ENCODE assay signal across 19 cellular contexts in the genomic region with DNA sequence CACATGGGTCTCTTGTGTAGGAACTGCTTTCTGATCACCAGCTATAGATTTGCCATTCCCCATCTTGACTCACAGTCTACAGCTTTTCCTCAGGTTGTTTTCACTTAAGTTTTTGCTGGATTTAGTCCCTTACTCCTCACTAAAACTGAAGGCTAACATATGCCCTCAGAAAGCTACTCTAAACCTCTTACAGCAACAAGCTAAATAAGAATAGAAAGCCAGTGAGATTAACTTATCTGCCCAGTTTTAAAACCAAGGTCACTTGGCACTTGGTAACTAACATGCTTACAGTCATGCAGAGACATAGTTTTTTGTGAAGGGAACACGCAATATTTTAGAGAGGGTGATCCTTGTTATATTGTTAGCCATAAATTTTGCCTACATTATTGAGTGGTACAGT. TPM values are rescaled to one million over a fixed set of nuclear protein-coding genes. Genes with fewer than 3 reads are reported as not detected.
DNase-seq lines count a peak whose midpoint lies in the region; ATAC-seq, FAIRE-seq and TF ChIP-seq lines count a peak whose summit lies in the region.
"Had no signal": no experiment of that assay in that cellular context is flagged by ENCODE, and none has a peak within 500 bp of the region (broad histone marks: within the 10 kb centered on the region; RNA-seq: fewer than 3 reads in every experiment).

A gene with protein sequence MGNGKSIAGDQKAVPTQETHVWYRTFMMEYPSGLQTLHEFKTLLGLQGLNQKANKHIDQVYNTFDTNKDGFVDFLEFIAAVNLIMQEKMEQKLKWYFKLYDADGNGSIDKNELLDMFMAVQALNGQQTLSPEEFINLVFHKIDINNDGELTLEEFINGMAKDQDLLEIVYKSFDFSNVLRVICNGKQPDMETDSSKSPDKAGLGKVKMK (minus strand): TSS at position 180 of the 400 bp plus-strand sequence. CDS start 117 bp downstream, at position 63.

- no peak within 1 kb of the TSS for H4K91ac ChIP-seq in H1 (replicated peaks; ENCODE audit: insufficient read length, low read length)
- H4K91ac ChIP-seq in neuronal stem cell (ENCODE audit: low read depth, low read length, poor library complexity), result no peak within 1 kb of the TSS

- no peak within 1 kb of the TSS for H3K4me3 Mint-ChIP-seq in neural progenitor cell
- H3K4me3 Mint-ChIP-seq: CD14-positive monocyte; CD8-positive, alpha-beta T cell had no signal

- H4K5ac ChIP-seq in H1 (ENCODE audit: insufficient read length, low read depth, low read length), result no peak within 1 kb of the TSS

- no peaks in the 10 kb centered on the region for H3K23me2 ChIP-seq in H1 (ENCODE audit: low read depth, low read length)

- no peak within 1 kb of the TSS for H3K27ac Mint-ChIP-seq in neural progenitor cell
- H3K27ac Mint-ChIP-seq: CD8-positive, alpha-beta T cell had no signal

- ATAC-seq in SK-N-SH treated with all-trans-retinoic acid at 6 μM for 48 hours (no peak; the same call in 2 of the 3 replicates), RWPE2 (ENCODE audit: low read depth) (peak; percentile 44; the same call in 1 of the 3 replicates), HG03521 (IDR thresholded peaks at IDR 0.05; ENCODE audit: unreplicated experiment) (no peak)
- ATAC-seq: CD8-positive, alpha-beta T cell had no signal

- H3K36me3 ChIP-seq in SK-N-SH (replicated peaks in 1 of 2; ENCODE audit: control insufficient read depth in 1 of 2, insufficient read depth in 2 of 2, low read length in 1 of 2) (no peaks in the 10 kb centered on the region), RWPE2 (ENCODE audit: low read depth) (no peaks in the 10 kb centered on the region), H1 (ENCODE audit: control insufficient read depth in 2 of 4, insufficient read depth in 4 of 4, low read length in 3 of 4) (no peaks in the 10 kb centered on the region), neural progenitor cell (no peaks in the 10 kb centered on the region), neuronal stem cell (replicated peaks in 1 of 2; ENCODE audit: control insufficient read depth in 2 of 2, insufficient read depth in 2 of 2, low read length in 2 of 2) (no peaks in the 10 kb centered on the region)

- H4K20me1 ChIP-seq in SK-N-SH (ENCODE audit: insufficient read depth) (no peaks in the 10 kb centered on the region), H1 (replicated peaks in 1 of 2; ENCODE audit: control insufficient read depth in 1 of 2, insufficient read depth in 2 of 2, low read length in 2 of 2) (no peaks in the 10 kb centered on the region), neural progenitor cell (ENCODE audit: low read depth) (no peaks in the 10 kb centered on the region)

- no peaks in the 10 kb centered on the region for H3K27me3 Mint-ChIP-seq in neural progenitor cell (ENCODE audit: insufficient read depth, low read depth)

- H3K27me3 ChIP-seq in SK-N-SH (ENCODE audit: insufficient read depth), result no peaks in the 10 kb centered on the region
- no peaks in the 10 kb centered on the region for H3K27me3 ChIP-seq in RWPE2 (ENCODE audit: insufficient read depth, poor library complexity, severe bottlenecking)
- H3K27me3 ChIP-seq in H1 (replicated peaks in 1 of 4; ENCODE audit: control insufficient read depth in 3 of 4, extremely low read depth in 1 of 4, insufficient read depth in 3 of 4, low read length in 3 of 4), result no peaks in the 10 kb centered on the region
- H3K27me3 ChIP-seq in neural progenitor cell, result no peaks in the 10 kb centered on the region
- H3K27me3 ChIP-seq in neuronal stem cell (ENCODE audit: control insufficient read depth in 3 of 3, insufficient read depth in 3 of 3, low read depth in 1 of 3, low read length in 3 of 3), result no peaks in the 10 kb centered on the region

- no peaks in the 10 kb centered on the region for H3K9me2 ChIP-seq in SK-N-SH

- no peak within 1 kb of the TSS for H3K18ac ChIP-seq in H1 (ENCODE audit: extremely low read depth, low read length)
- H3K18ac ChIP-seq in neuronal stem cell (ENCODE audit: low read length), result no peak within 1 kb of the TSS

- CTCF ChIA-PET in SK-N-SH (lab: Yijun Ruan, JAX) (interaction anchor here (1.4 kb wide), 1 partner anchor 70 kb away, joined by 5 read pairs; no protein-coding TSS in a partner anchor), H1 (lab: Charles Lee; ENCODE audit: partially characterized antibody) (interaction anchor here (1.1 to 1.8 kb wide), 3 partner anchors 14 to 71 kb away, joined by 3 to 6 read pairs (median 5); no protein-coding TSS in a partner anchor)

- no peak for FAIRE-seq in H1 (lab: Jason Lieb, UNC)
- FAIRE-seq: GM12892, GM19239 had no signal

- no peak for TF ChIP-seq CTCF in SK-N-SH (IDR thresholded peaks at IDR 0.05)
- no peak for TF ChIP-seq CTCF in RWPE2 (IDR thresholded peaks at IDR 0.05; ENCODE audit: poor library complexity, severe bottlenecking)
- TF ChIP-seq CTCF in H1 (IDR thresholded peaks at IDR 0.05; ENCODE audit: control extremely low read depth in 1 of 3, insufficient read depth in 1 of 3, low read depth in 1 of 3, low read length in 3 of 3), result no peak
- TF ChIP-seq CTCF in neural progenitor cell (IDR thresholded peaks at IDR 0.05), result no peak

- H3K9me3 ChIP-seq in SK-N-SH (no peaks in the 10 kb centered on the region), RWPE2 (ENCODE audit: severe bottlenecking) (no peaks in the 10 kb centered on the region), H1 (ENCODE audit: insufficient read depth in 2 of 2, low read depth in 1 of 2, low read length in 1 of 2) (no peaks in the 10 kb centered on the region), neural progenitor cell (ENCODE audit: low read depth) (no peaks in the 10 kb centered on the region), neuronal stem cell (replicated peaks in 1 of 2; ENCODE audit: control insufficient read depth in 2 of 2, insufficient read depth in 1 of 2, low read depth in 1 of 2, low read length in 2 of 2) (no peaks in the 10 kb centered on the region)

- H3K4me1 ChIP-seq in SK-N-SH (ENCODE audit: control insufficient read depth in 1 of 2, insufficient read depth in 2 of 2, low read depth in 1 of 2, low read length in 1 of 2), result peaks cover 0 to 4% of the 10 kb centered on the region in 2 experiments; a peak in 2 of 4 replicates
- peaks cover 27% of the 10 kb centered on the region for H3K4me1 ChIP-seq in RWPE2 (ENCODE audit: insufficient read depth, poor library complexity, severe bottlenecking)
- no peaks in the 10 kb centered on the region for H3K4me1 ChIP-seq in H1 (replicated peaks in 1 of 4; ENCODE audit: control insufficient read depth in 3 of 4, insufficient read depth in 4 of 4, low read length in 3 of 4)
- H3K4me1 ChIP-seq in neural progenitor cell, result peaks cover 2% of the 10 kb centered on the region
- peaks cover 0 to 2% of the 10 kb centered on the region in 2 donors for H3K4me1 ChIP-seq in neuronal stem cell (ENCODE audit: control insufficient read depth in 2 of 2, insufficient read depth in 1 of 2, low read depth in 1 of 2, low read length in 2 of 2)

- H2BK120ac ChIP-seq in H1 (replicated peaks; ENCODE audit: low read depth, low read length) (no peak within 1 kb of the TSS), neuronal stem cell (ENCODE audit: low read depth, low read length) (no peak within 1 kb of the TSS)

- H3K27ac ChIP-seq in SK-N-SH (ENCODE audit: low read depth in 2 of 2, low read length in 1 of 2), result no peak within 1 kb of the TSS
- peak within 1 kb of the TSS; percentile 93 for H3K27ac ChIP-seq in RWPE2 (ENCODE audit: poor library complexity, severe bottlenecking)
- H3K27ac ChIP-seq in H1 (ENCODE audit: low read depth, low read length), result no peak within 1 kb of the TSS
- no peak within 1 kb of the TSS for H3K27ac ChIP-seq in neural progenitor cell
- no peak within 1 kb of the TSS for H3K27ac ChIP-seq in neuronal stem cell (replicated peaks; ENCODE audit: low read length)
- H3K27ac ChIP-seq: 22Rv1 had no signal

- no peak within 1 kb of the TSS for H3K56ac ChIP-seq in H1 (replicated peaks; ENCODE audit: insufficient read length, low read depth, low read length)

- DNase-seq in SK-N-SH (no peak), RWPE2 (ENCODE audit: low spot score) (no peak), H1 (ENCODE audit: low read depth in 1 of 2, low spot score in 2 of 2) (no peak), neural progenitor cell (ENCODE audit: low spot score) (no peak), neuronal stem cell (ENCODE audit: low spot score) (no peak)
- DNase-seq in activated CD4-positive, alpha-beta T cell treated with anti-CD3 and anti-CD28 coated beads, Interleukin-2, amount 50 U/mL, for 4 hours, result no peak
- DNase-seq: CD8-positive, alpha-beta T cell; COR-L47; DND-41; GDM1; H7 had no signal

- 85% methylated on average over 1 of the region's 1 CpG for WGBS in SK-N-SH (ENCODE audit: low lambda C conversion rate)
- WGBS in H1 (ENCODE audit: extremely low coverage in 1 of 2, insufficient coverage in 1 of 2, insufficient read length in 1 of 2, insufficient replicate concordance in 2 of 2, low coverage in 1 of 2, low lambda C conversion rate in 2 of 2, missing lambda C conversion rate in 1 of 2), 2 experiments, result 79% methylated on average over 1 of the region's 1 CpG; no CpG with 5 or more reads in 1 of the 2 experiments
- no CpG with 5 or more reads among the region's 1 CpG for WGBS in neuronal stem cell (ENCODE audit: extremely low coverage in 2 of 2, insufficient read length in 2 of 2, insufficient replicate concordance in 1 of 2), 2 donors

- H4K8ac ChIP-seq in H1 (ENCODE audit: extremely low read depth, insufficient read depth, low read length), result no peak within 1 kb of the TSS
- no peak within 1 kb of the TSS for H4K8ac ChIP-seq in neuronal stem cell (ENCODE audit: low read depth, low read length)

- H2AK5ac ChIP-seq in H1 (ENCODE audit: low read depth, low read length), result no peak within 1 kb of the TSS
- H2AK5ac ChIP-seq in neuronal stem cell (ENCODE audit: low read depth, low read length), result no peak within 1 kb of the TSS

- no peak within 1 kb of the TSS for H3K23ac ChIP-seq in H1 (ENCODE audit: insufficient read length)
- H3K23ac ChIP-seq in neuronal stem cell (ENCODE audit: low read depth, low read length, poor library complexity), result no peak within 1 kb of the TSS

- POLR2A ChIA-PET in SK-N-SH (lab: Yijun Ruan, JAX) (no interaction called here), H1 (lab: Charles Lee; ENCODE audit: partially characterized antibody) (no interaction called here)

- H3K4ac ChIP-seq in H1 (replicated peaks; ENCODE audit: insufficient read length, low read depth, low read length) (no peak within 1 kb of the TSS), neuronal stem cell (ENCODE audit: low read length) (no peak within 1 kb of the TSS)

- TF ChIP-seq POLR2A in H1 (IDR thresholded peaks at IDR 0.05; ENCODE audit: control extremely low read depth in 1 of 2, low read depth in 2 of 2, low read length in 2 of 2), result no peak

- H2BK12ac ChIP-seq in H1 (ENCODE audit: low read depth, low read length), result no peak within 1 kb of the TSS
- H2BK12ac ChIP-seq in neuronal stem cell (ENCODE audit: low read length), result no peak within 1 kb of the TSS

- H3K4me1 Mint-ChIP-seq in neural progenitor cell, result peaks cover under 1% of the 10 kb centered on the region
- H3K4me1 Mint-ChIP-seq: CD14-positive monocyte had no signal

- TF ChIP-seq RAD21 in SK-N-SH (IDR thresholded peaks at IDR 0.05; ENCODE audit: low read length) (no peak), H1 (IDR thresholded peaks at IDR 0.05 in 1 of 2, conservative IDR thresholded peaks at IDR 0.05 in 1 of 2; ENCODE audit: low read depth in 2 of 2, low read length in 2 of 2) (no peak)

- H3K9ac ChIP-seq in SK-N-SH (no peak within 1 kb of the TSS), H1 (replicated peaks in 1 of 4; ENCODE audit: extremely low read depth in 1 of 4, low read depth in 3 of 4, low read length in 3 of 4) (no peak within 1 kb of the TSS), neural progenitor cell (no peak within 1 kb of the TSS), neuronal stem cell (ENCODE audit: low read depth, low read length, poor library complexity) (no peak within 1 kb of the TSS)

- H3F3A ChIP-seq in SK-N-SH (replicated peaks; ENCODE audit: insufficient read depth) (peaks cover 6% of the 10 kb centered on the region), neural progenitor cell (ENCODE audit: low read depth) (no peaks in the 10 kb centered on the region)

- H2AFZ ChIP-seq in SK-N-SH (ENCODE audit: low read depth) (0 out of 2 replicates have a peak within 1 kb of the TSS, but pooled peaks have one; percentile 46), H1 (ENCODE audit: low read length) (peak within 1 kb of the TSS; percentile 49; the same call in 1 of the 2 replicates), neural progenitor cell (replicated peaks) (peak within 1 kb of the TSS; percentile 31), neuronal stem cell (ENCODE audit: low read length) (no peak within 1 kb of the TSS)

- H3K4me2 ChIP-seq in SK-N-SH (no peak within 1 kb of the TSS), H1 (ENCODE audit: insufficient read depth in 1 of 2, low read depth in 2 of 2, low read length in 2 of 2) (no peak within 1 kb of the TSS), neural progenitor cell (no peak within 1 kb of the TSS), neuronal stem cell (ENCODE audit: insufficient read depth, low read length, poor library complexity, severe bottlenecking) (no peak within 1 kb of the TSS)

- H3K4me3 ChIP-seq in SK-N-SH (ENCODE audit: low read depth in 2 of 2, low read length in 1 of 2) (no peak within 1 kb of the TSS), RWPE2 (ENCODE audit: severe bottlenecking) (no peak within 1 kb of the TSS), H1 (ENCODE audit: extremely low read depth in 1 of 4, insufficient read depth in 2 of 4, low read depth in 3 of 4, low read length in 4 of 4) (no peak within 1 kb of the TSS), neural progenitor cell (no peak within 1 kb of the TSS), neuronal stem cell (ENCODE audit: low read length in 2 of 2) (no peak within 1 kb of the TSS)

- H3K14ac ChIP-seq in H1 (ENCODE audit: insufficient read length) (no peak within 1 kb of the TSS), neuronal stem cell (ENCODE audit: low read length) (no peak within 1 kb of the TSS)

- H2BK5ac ChIP-seq in H1 (ENCODE audit: low read depth, low read length), result no peak within 1 kb of the TSS
- H2BK5ac ChIP-seq in neuronal stem cell (ENCODE audit: low read length), result no peak within 1 kb of the TSS

- TF ChIP-seq EP300 in SK-N-SH (IDR thresholded peaks at IDR 0.05; ENCODE audit: borderline replicate concordance in 1 of 2, low read depth in 1 of 2, low read length in 1 of 2) (no peak), H1 (IDR thresholded peaks at IDR 0.05; ENCODE audit: borderline replicate concordance in 1 of 2, low read depth in 2 of 2, low read length in 2 of 2) (no peak)

- H3K36me3 Mint-ChIP-seq in neural progenitor cell, result no peaks in the 10 kb centered on the region
- H3K36me3 Mint-ChIP-seq: CD14-positive monocyte; CD8-positive, alpha-beta T cell had no signal

- H3K79me2 ChIP-seq in SK-N-SH (ENCODE audit: insufficient read depth) (no peaks in the 10 kb centered on the region), H1 (ENCODE audit: control insufficient read depth in 1 of 2, insufficient read depth in 2 of 2, low read length in 2 of 2) (no peaks in the 10 kb centered on the region), neural progenitor cell (ENCODE audit: low read depth) (no peaks in the 10 kb centered on the region)

- H2BK15ac ChIP-seq in H1 (ENCODE audit: low read length) (no peak within 1 kb of the TSS), neuronal stem cell (ENCODE audit: low read length) (no peak within 1 kb of the TSS)

- no peak within 1 kb of the TSS for H2BK20ac ChIP-seq in H1 (ENCODE audit: low read length)

- no peaks in the 10 kb centered on the region for H3K79me1 ChIP-seq in H1 (ENCODE audit: low read depth, low read length)
- no peaks in the 10 kb centered on the region for H3K79me1 ChIP-seq in neuronal stem cell (ENCODE audit: low read depth, low read length)

- H3K9me3 Mint-ChIP-seq in neural progenitor cell, result no peaks in the 10 kb centered on the region
- H3K9me3 Mint-ChIP-seq: CD8-positive, alpha-beta T cell had no signal

RNA-seq across cellular contexts. Expression of the gene that starts here (rescaled TPM):
- polyA plus RNA-seq in SK-N-SH (2012; rRNA removed) (not detected in 2 replicates), H1 (2011; rRNA removed) (not detected in 2 replicates)
- not detected in 2 replicates for polyA plus RNA-seq in SK-N-SH (2012; cell fraction: cytosol; rRNA removed)
- not detected in 2 replicates for polyA plus RNA-seq in SK-N-SH (2012; cell fraction: nucleus; rRNA removed)
- total RNA-seq in H1 (2021; fragmentation: NEBNext Ultra II Directional; extraction: Animal tissue kit (Norgen Biotek cat#: 25700)), result not detected in 2 replicates
- polyA plus RNA-seq in H1 (2011; cell fraction: cytosol; rRNA removed), result not detected
- polyA plus RNA-seq in H1 (2011; cell fraction: nucleus; rRNA removed), result not detected
- not detected in 4 replicates for polyA plus RNA-seq in H1 (2012, experiment 1 of 2)
- polyA plus RNA-seq in H1 (2012, experiment 2 of 2), result not detected
- not detected for polyA plus RNA-seq in H1 (2013, experiment 1 of 2)
- polyA plus RNA-seq in H1 (2013, experiment 2 of 2), result not detected
- not detected in 2 replicates for polyA minus RNA-seq in H1 (2011; rRNA and poly(A)+ RNA removed)
- not detected for polyA minus RNA-seq in H1 (2011; cell fraction: cytosol; rRNA and poly(A)+ RNA removed)
- not detected for polyA minus RNA-seq in H1 (2011; cell fraction: nucleus; rRNA and poly(A)+ RNA removed)
- not detected in 2 replicates for total RNA-seq in neural progenitor cell (ENCODE audit: low replicate concordance)
- polyA plus RNA-seq in neuronal stem cell (2013, experiment 1 of 2), result not detected
- polyA plus RNA-seq in neuronal stem cell (2013, experiment 2 of 2), result not detected
- total RNA-seq: A673; CD8-positive, alpha-beta T cell; H7 had no signal
- polyA plus RNA-seq: BJ, CD14-positive monocyte had no signal
